ENCODE assay signal across 24 cellular contexts in genomic region chr9:136323420-136323819, GRCh38. TPM values are rescaled to one million over a fixed set of nuclear protein-coding genes. Genes with fewer than 3 reads are reported as not detected.
DNase-seq lines count a peak whose midpoint lies in the region; ATAC-seq and TF ChIP-seq lines count a peak whose summit lies in the region.
"Had no signal": no experiment of that assay in that cellular context is flagged by ENCODE, and none has a peak within 500 bp of the region (broad histone marks: within the 10 kb centered on the region; RNA-seq: fewer than 3 reads in every experiment).

No MANE protein-coding gene starts in this region.

- peaks cover 33% of the 10 kb centered on the region for H3K4me1 Mint-ChIP-seq in brain
- H3K4me1 Mint-ChIP-seq: activated T-helper 17 cell treated with anti-CD3 and anti-CD28 coated beads, Interleukin-2, amount 50 U/mL, for 72 hours had no signal

- H3K4me1 ChIP-seq in Karpas-422 (ENCODE audit: low read length): peaks cover 64% of the 10 kb centered on the region

- DNase-seq in NCI-H1417 (lab: John Stamatoyannopoulos, UW) (peak; percentile 41 to 77 (median 60)), NCI-H1417 treated with DMSO at 0.1 percent for 48 hours (lab: John Stamatoyannopoulos, UW) (no peak), Karpas-422 (no peak), myocyte (ENCODE audit: low read depth) (peak; percentile 22), HuH-7.5 (ENCODE audit: low spot score) (no peak), inferior parietal cortex (ENCODE audit: extremely low spot score) (no peak)
- DNase-seq: activated CD4-positive, alpha-beta T cell treated with anti-CD3 and anti-CD28 coated beads for 48 hours; hippocampal formation; islet precursor cell; nephron progenitor cell; stimulated activated CD4-positive, alpha-beta T cell treated with anti-CD3 and anti-CD28 coated beads, Interleukin-4, amount 100 ng/mL, for 1 hour; stomach; SW 1271 had no signal

- H3K27ac Mint-ChIP-seq in brain: peak overlapping the region in 3 of 5 experiments; percentile 30 to 77 (median 60)
- H3K27ac Mint-ChIP-seq: activated T-helper 17 cell treated with anti-CD3 and anti-CD28 coated beads, Interleukin-2, amount 50 U/mL, for 72 hours; memory B cell; nephron progenitor cell; progenitor cell of endocrine pancreas had no signal

- H3K9me3 Mint-ChIP-seq in brain: peaks cover 0 to 18% (median 5%) of the 10 kb centered on the region in 5 experiments
- H3K9me3 Mint-ChIP-seq: activated T-helper 17 cell treated with anti-CD3 and anti-CD28 coated beads, Interleukin-2, amount 50 U/mL, for 72 hours had no signal

- H2AFZ ChIP-seq in Karpas-422 (ENCODE audit: low read length): no peak overlapping the region

- H3K79me2 ChIP-seq in Karpas-422 (ENCODE audit: low read length): no peaks in the 10 kb centered on the region

- H3K9me3 ChIP-seq in Karpas-422 (ENCODE audit: low read length): no peaks in the 10 kb centered on the region
- H3K9me3 ChIP-seq: A549, stomach had no signal

- H3K27me3 Mint-ChIP-seq in brain: no peaks in the 10 kb centered on the region
- H3K27me3 Mint-ChIP-seq: activated T-helper 17 cell treated with anti-CD3 and anti-CD28 coated beads, Interleukin-2, amount 50 U/mL, for 72 hours had no signal

- no peak for TF ChIP-seq CTCF in brain (conservative IDR thresholded peaks at IDR 0.05)

- no peaks in the 10 kb centered on the region; the same call in 1 of the 2 replicates for H3K36me3 ChIP-seq in Karpas-422 (ENCODE audit: insufficient read depth, low read length)
- H3K36me3 ChIP-seq: stomach had no signal

- no peaks in the 10 kb centered on the region for H3K36me3 Mint-ChIP-seq in brain
- H3K36me3 Mint-ChIP-seq: CD14-positive monocyte had no signal

- no peaks in the 10 kb centered on the region for H3K27me3 ChIP-seq in Karpas-422 (ENCODE audit: low read length)

- ATAC-seq in GM18517 (IDR thresholded peaks at IDR 0.05; ENCODE audit: unreplicated experiment): no peak
- ATAC-seq: A549; activated T-helper 17 cell treated with anti-CD3 and anti-CD28 coated beads, Interleukin-2, amount 50 U/mL, for 72 hours; Right ventricle myocardium inferior had no signal

- peak overlapping the region; percentile 42 for H3K9ac ChIP-seq in Karpas-422 (ENCODE audit: low read length)

- H3K9me2 ChIP-seq in Karpas-422 (replicated peaks; ENCODE audit: insufficient read depth, low read length): no peaks in the 10 kb centered on the region

- H3K4me3 Mint-ChIP-seq in brain: no peak overlapping the region
- H3K4me3 Mint-ChIP-seq: activated T-helper 17 cell treated with anti-CD3 and anti-CD28 coated beads, Interleukin-2, amount 50 U/mL, for 72 hours; CD14-positive monocyte; memory B cell; nephron progenitor cell had no signal

- H4K20me1 ChIP-seq in Karpas-422 (ENCODE audit: insufficient read depth, low read depth, low read length): no peaks in the 10 kb centered on the region

- no peak overlapping the region for H3K27ac ChIP-seq in Karpas-422 (ENCODE audit: low read length)
- H3K27ac ChIP-seq: A549, HL-60 had no signal

- peak overlapping the region; percentile 35 for H3K4me2 ChIP-seq in Karpas-422 (ENCODE audit: low read depth, low read length, poor library complexity, severe bottlenecking)
- H3K4me2 ChIP-seq: A549, smooth muscle cell had no signal

- no peak overlapping the region for H3K4me3 ChIP-seq in Karpas-422 (ENCODE audit: low read length)
- H3K4me3 ChIP-seq: A549, smooth muscle cell, stomach had no signal

RNA-seq across cellular contexts. Expression of gene GPSM1, which starts 3.9 kb away (rescaled TPM):
- 11.7 and 38.4 TPM in 2 replicates for total RNA-seq in Karpas-422 (2014; rRNA removed; shearing (Covaris generic); ENCODE audit: low replicate concordance)
- 83.8 TPM for polyA plus RNA-seq in brain (ENCODE audit: insufficient read depth, low read depth, low replicate concordance)
- total RNA-seq in myocyte: 22.3 and 28.3 TPM in 2 replicates
- polyA plus RNA-seq in myocyte (2012): 25.1 TPM

RNA-seq across cellular contexts. Expression of gene CCDC187, which starts 19.5 kb away (rescaled TPM):
- 0.34 and 0.43 TPM in 2 replicates for total RNA-seq in Karpas-422 (2014; rRNA removed; shearing (Covaris generic); ENCODE audit: low replicate concordance)
- polyA plus RNA-seq in brain (ENCODE audit: insufficient read depth, low read depth, low replicate concordance): 5.3 TPM
- total RNA-seq in myocyte: 0.05 TPM in 1 of 2 replicates, not detected in the other
- polyA plus RNA-seq in myocyte (2012): not detected
- total RNA-seq: endothelial cell of umbilical vein, Right ventricle myocardium inferior, smooth muscle cell had no signal
- polyA plus RNA-seq: CD14-positive monocyte, endothelial cell of umbilical vein had no signal

RNA-seq across cellular contexts. Expression of gene DNLZ, which starts 40.1 kb away (rescaled TPM):
- total RNA-seq in Karpas-422 (2014; rRNA removed; shearing (Covaris generic); ENCODE audit: low replicate concordance): 40.1 and 104 TPM in 2 replicates
- polyA plus RNA-seq in brain (ENCODE audit: insufficient read depth, low read depth, low replicate concordance): 33.5 TPM
- 17.0 and 34.0 TPM in 2 replicates for total RNA-seq in myocyte
- 19.2 TPM for polyA plus RNA-seq in myocyte (2012)

RNA-seq across cellular contexts. Expression of gene CARD9, which starts 50.0 kb away (rescaled TPM):
- total RNA-seq in Karpas-422 (2014; rRNA removed; shearing (Covaris generic); ENCODE audit: low replicate concordance): 1.3 and 2.9 TPM in 2 replicates
- polyA plus RNA-seq in brain (ENCODE audit: insufficient read depth, low read depth, low replicate concordance): 0.58 TPM
- total RNA-seq in myocyte: 0.21 and 0.91 TPM in 2 replicates
- 1.7 TPM for polyA plus RNA-seq in myocyte (2012)

Comparison
In these comparisons a context has a peak if more than half of its experiments do, and no peak if none do; other contexts are left out.
1. DNase-seq: peak in NCI-H1417 (3 of 3) and myocyte (single experiment); none in NCI-H1417 treated with DMSO at 0.1 percent for 48 hours (single experiment), Karpas-422 (single experiment), HuH-7.5 (single experiment) and inferior parietal cortex (single experiment).